19 cellular contexts compared by ENCODE assay signal in the genomic region with DNA sequence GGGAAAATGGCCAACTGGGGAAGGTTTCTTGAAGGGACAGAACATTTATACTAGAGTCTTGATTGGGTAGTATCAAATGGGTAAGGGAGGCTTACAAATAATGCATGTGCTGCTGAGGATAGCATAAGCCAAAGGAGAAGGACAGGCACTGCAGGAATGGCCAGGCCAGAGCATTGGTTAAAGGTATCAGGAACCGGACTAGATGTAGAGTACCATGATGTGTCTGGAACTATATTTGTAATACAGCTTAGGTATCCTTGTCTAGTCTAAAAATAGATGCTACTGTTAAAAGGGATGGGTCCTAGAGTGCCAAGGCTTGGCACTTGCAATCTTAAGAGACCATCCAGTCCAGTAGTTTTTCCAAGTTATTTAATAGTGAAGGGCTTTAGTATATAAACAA. TPM values are rescaled to one million over a fixed set of nuclear protein-coding genes. Genes with fewer than 3 reads are reported as not detected.
DNase-seq lines count a peak whose midpoint lies in the region; ATAC-seq, FAIRE-seq and TF ChIP-seq lines count a peak whose summit lies in the region.
"Had no signal": no experiment of that assay in that cellular context is flagged by ENCODE, and none has a peak within 500 bp of the region (broad histone marks: within the 10 kb centered on the region; RNA-seq: fewer than 3 reads in every experiment).

No MANE protein-coding gene starts in this region.

- peaks cover 15 to 28% of the 10 kb centered on the region in 2 donors for H3K36me3 ChIP-seq in kidney (ENCODE audit: control insufficient read depth in 1 of 2, insufficient read depth in 2 of 2, low read length in 2 of 2)

- no peaks in the 10 kb centered on the region for H3K27me3 Mint-ChIP-seq in activated naive CD4-positive, alpha-beta T cell treated with anti-CD3 and anti-CD28 coated beads, Interleukin-2, amount 10 ng/mL, durations not matched to agents 7 days and 5 days
- H3K27me3 Mint-ChIP-seq in IgD-negative memory B cell, result no peaks in the 10 kb centered on the region
- no peaks in the 10 kb centered on the region for H3K27me3 Mint-ChIP-seq in effector memory CD8-positive, alpha-beta T cell

- peak overlapping the region; percentile 76 for H3K27ac Mint-ChIP-seq in activated naive CD4-positive, alpha-beta T cell treated with anti-CD3 and anti-CD28 coated beads, Interleukin-2, amount 10 ng/mL, durations not matched to agents 7 days and 5 days
- peak overlapping the region; percentile 78 to 85 (median 84) for H3K27ac Mint-ChIP-seq in IgD-negative memory B cell
- H3K27ac Mint-ChIP-seq in effector memory CD8-positive, alpha-beta T cell, result peak overlapping the region; percentile 38 to 85
- H3K27ac Mint-ChIP-seq in stimulated activated effector memory CD8-positive, alpha-beta T cell treated with anti-CD3 and anti-CD28 coated beads, Interleukin-12 subunit alpha, Interleukin-12 subunit beta, amount 100 ng/mL, for 72 hours, result peak overlapping the region; percentile 67
- H3K27ac Mint-ChIP-seq: mesothelial cell of epicardium had no signal

- peaks cover 78% of the 10 kb centered on the region for H3K36me3 Mint-ChIP-seq in activated naive CD4-positive, alpha-beta T cell treated with anti-CD3 and anti-CD28 coated beads, Interleukin-2, amount 10 ng/mL, durations not matched to agents 7 days and 5 days
- H3K36me3 Mint-ChIP-seq in IgD-negative memory B cell, result peaks cover 5% of the 10 kb centered on the region
- peaks cover 60% of the 10 kb centered on the region for H3K36me3 Mint-ChIP-seq in effector memory CD8-positive, alpha-beta T cell (ENCODE audit: insufficient read depth)
- peaks cover 100% of the 10 kb centered on the region for H3K36me3 Mint-ChIP-seq in stimulated activated effector memory CD8-positive, alpha-beta T cell treated with anti-CD3 and anti-CD28 coated beads, Interleukin-12 subunit alpha, Interleukin-12 subunit beta, amount 100 ng/mL, for 72 hours

- no peak overlapping the region for H3K4me3 Mint-ChIP-seq in activated naive CD4-positive, alpha-beta T cell treated with anti-CD3 and anti-CD28 coated beads, Interleukin-2, amount 10 ng/mL, durations not matched to agents 7 days and 5 days
- H3K4me3 Mint-ChIP-seq in IgD-negative memory B cell, result no peak overlapping the region
- no peak overlapping the region for H3K4me3 Mint-ChIP-seq in effector memory CD8-positive, alpha-beta T cell
- H3K4me3 Mint-ChIP-seq in stimulated activated effector memory CD8-positive, alpha-beta T cell treated with anti-CD3 and anti-CD28 coated beads, Interleukin-12 subunit alpha, Interleukin-12 subunit beta, amount 100 ng/mL, for 72 hours, result no peak overlapping the region
- H3K4me3 Mint-ChIP-seq: mesothelial cell of epicardium, WTC11 had no signal

- peaks cover 11 to 28% of the 10 kb centered on the region in 2 donors for H3K4me1 ChIP-seq in kidney (ENCODE audit: control insufficient read depth in 1 of 2, insufficient read depth in 1 of 2, low read depth in 1 of 2, low read length in 2 of 2)
- H3K4me1 ChIP-seq: right lobe of liver had no signal

- H3K9ac ChIP-seq in kidney (ENCODE audit: low read length in 2 of 2), result no peak overlapping the region

- intact Hi-C loops in kidney (cut with DNase I), result no loop called here

- FAIRE-seq in kidney (lab: Jason Lieb, UNC), result no peak
- FAIRE-seq: G401.6 had no signal

- CTCF ChIA-PET in activated naive CD4-positive, alpha-beta T cell treated with anti-CD3 and anti-CD28 coated beads, Interleukin-2, amount 10 ng/mL, durations not matched to agents 7 days and 5 days (lab: Charles Lee), result interaction anchor here (1.0 to 1.4 kb wide), 2 partner anchors 13 to 14 kb away, joined by 3 to 6 read pairs; no protein-coding TSS in a partner anchor

- in situ Hi-C loops in GM13977 (cut with MboI; ENCODE audit: low pct_unique_long_range_greater_than_20kb, low sequenced_read_pairs, unreplicated experiment), result no loop called here

- no peak overlapping the region for H3K27ac ChIP-seq in substantia nigra (ENCODE audit: low read depth, low read length, poor library complexity, severe bottlenecking)
- no peak overlapping the region for H3K27ac ChIP-seq in kidney (ENCODE audit: low read depth in 2 of 2, low read length in 2 of 2)
- H3K27ac ChIP-seq: right lobe of liver had no signal

- peaks cover 13% of the 10 kb centered on the region for H3K9me3 Mint-ChIP-seq in activated naive CD4-positive, alpha-beta T cell treated with anti-CD3 and anti-CD28 coated beads, Interleukin-2, amount 10 ng/mL, durations not matched to agents 7 days and 5 days
- peaks cover 0 to 7% (median 2%) of the 10 kb centered on the region in 3 donors for H3K9me3 Mint-ChIP-seq in IgD-negative memory B cell
- peaks cover 0 to 2% of the 10 kb centered on the region in 2 donors for H3K9me3 Mint-ChIP-seq in effector memory CD8-positive, alpha-beta T cell
- H3K9me3 Mint-ChIP-seq in stimulated activated effector memory CD8-positive, alpha-beta T cell treated with anti-CD3 and anti-CD28 coated beads, Interleukin-12 subunit alpha, Interleukin-12 subunit beta, amount 100 ng/mL, for 72 hours, result no peaks in the 10 kb centered on the region

- no peak for TF ChIP-seq CTCF in GM13977 (IDR thresholded peaks at IDR 0.05; ENCODE audit: extremely low read depth, insufficient read depth, missing control alignments)
- no peak for TF ChIP-seq CTCF in kidney (IDR thresholded peaks at IDR 0.05; ENCODE audit: borderline replicate concordance, extremely low read depth, insufficient read depth)

- no peak for ATAC-seq in effector memory CD8-positive, alpha-beta T cell (replicated peaks)
- ATAC-seq in stimulated activated effector memory CD8-positive, alpha-beta T cell treated with anti-CD3 and anti-CD28 coated beads, Interleukin-12 subunit alpha, Interleukin-12 subunit beta, amount 100 ng/mL, for 72 hours, result no peak

- no peaks in the 10 kb centered on the region for H3K9me3 ChIP-seq in kidney (ENCODE audit: control insufficient read depth in 1 of 2, low read length in 2 of 2)
- H3K9me3 ChIP-seq: MG63, right lobe of liver had no signal

- H3K4me1 Mint-ChIP-seq in activated naive CD4-positive, alpha-beta T cell treated with anti-CD3 and anti-CD28 coated beads, Interleukin-2, amount 10 ng/mL, durations not matched to agents 7 days and 5 days, result peaks cover 32% of the 10 kb centered on the region
- peaks cover 47 to 56% (median 52%) of the 10 kb centered on the region in 3 donors for H3K4me1 Mint-ChIP-seq in IgD-negative memory B cell
- H3K4me1 Mint-ChIP-seq in effector memory CD8-positive, alpha-beta T cell (ENCODE audit: low read depth in 2 of 2), result peaks cover 28 to 56% of the 10 kb centered on the region in 2 donors
- peaks cover 33% of the 10 kb centered on the region for H3K4me1 Mint-ChIP-seq in stimulated activated effector memory CD8-positive, alpha-beta T cell treated with anti-CD3 and anti-CD28 coated beads, Interleukin-12 subunit alpha, Interleukin-12 subunit beta, amount 100 ng/mL, for 72 hours
- H3K4me1 Mint-ChIP-seq: mesothelial cell of epicardium had no signal

- no peak for DNase-seq in activated naive CD4-positive, alpha-beta T cell treated with anti-CD3 and anti-CD28 coated beads, Interleukin-2, amount 10 ng/mL, durations not matched to agents 7 days and 5 days
- DNase-seq in activated naive CD4-positive, alpha-beta T cell treated with anti-CD3 and anti-CD28 coated beads, Interleukin-2, amount 50 U/mL, for 16 hours, result no peak
- DNase-seq in effector memory CD8-positive, alpha-beta T cell, result no peak
- DNase-seq in stimulated activated effector memory CD8-positive, alpha-beta T cell treated with anti-CD3 and anti-CD28 coated beads, Interleukin-12 subunit alpha, Interleukin-12 subunit beta, amount 100 ng/mL, for 72 hours (ENCODE audit: low spot score in 2 of 2), result no peak
- DNase-seq in substantia nigra (lab: John Stamatoyannopoulos, UW), result no peak
- no peak for DNase-seq in GM13977 (ENCODE audit: low spot score)
- DNase-seq in kidney, result no peak
- DNase-seq: Caco-2; effector CD8-positive, alpha-beta T cell; islet precursor cell; MG63; NCI-H187; NCI-H446 treated with DMSO at 0.1 percent for 48 hours; right lobe of liver; T-helper 2 cell had no signal

- no peak overlapping the region for H3K4me3 ChIP-seq in kidney (ENCODE audit: low read length in 2 of 2)
- H3K4me3 ChIP-seq: MG63, right lobe of liver had no signal

RNA-seq across cellular contexts. Expression of gene TMEM243, which starts 20.3 kb away (rescaled TPM):
- 125 TPM for polyA plus RNA-seq in IgD-negative memory B cell
- 50.3 TPM for total RNA-seq in kidney
- polyA plus RNA-seq in kidney (ENCODE audit: insufficient read depth, low read depth, low replicate concordance), result 37.7 TPM

RNA-seq across cellular contexts. Expression of gene DMTF1, which starts 47.0 kb away (rescaled TPM):
- polyA plus RNA-seq in IgD-negative memory B cell, result 35.1 TPM
- total RNA-seq in kidney, result 88.6 TPM
- 23.6 TPM for polyA plus RNA-seq in kidney (ENCODE audit: insufficient read depth, low read depth, low replicate concordance)
